ENCODE assay signal across 22 cellular contexts in genomic region chr14:81331229-81332026, GRCh38.
DNase-seq lines count a peak whose midpoint lies in the region; ATAC-seq, FAIRE-seq and TF ChIP-seq lines count a peak whose summit lies in the region.
"Had no signal": no experiment of that assay in that cellular context is flagged by ENCODE, and none has a peak within 500 bp of the region (broad histone marks: within the 10 kb centered on the region; RNA-seq: fewer than 3 reads in every experiment).

No MANE protein-coding gene starts in this region.

- H2AFZ ChIP-seq in astrocyte (ENCODE audit: low read depth, low read length): no peak overlapping the region
- H2AFZ ChIP-seq: PC-9 had no signal

- no peaks in the 10 kb centered on the region for H3K36me3 ChIP-seq in astrocyte (ENCODE audit: insufficient read depth, low read length)
- no peaks in the 10 kb centered on the region for H3K36me3 ChIP-seq in upper lobe of right lung
- H3K36me3 ChIP-seq in WERI-Rb-1: no peaks in the 10 kb centered on the region
- H3K36me3 ChIP-seq: left lung, ovary, uterus had no signal

- no peak for FAIRE-seq in astrocyte (lab: Jason Lieb, UNC)
- FAIRE-seq: colon, frontal cortex, K562 had no signal

- peak overlapping the region; percentile 36 for H3K27ac Mint-ChIP-seq in astrocyte (ENCODE audit: unreplicated experiment)
- H3K27ac Mint-ChIP-seq: activated CD4-positive, alpha-beta T cell treated with anti-CD3 and anti-CD28 coated beads for 36 hours had no signal

- peak; percentile 25 for DNase-seq in LNCaP clone FGC (ENCODE audit: low read depth)
- no peak for DNase-seq in astrocyte (ENCODE audit: low read depth)
- DNase-seq in foreskin melanocyte: peak; percentile 46
- DNase-seq in putamen (ENCODE audit: low spot score): peak; percentile 51
- DNase-seq in coronary artery (ENCODE audit: low spot score): no peak
- DNase-seq in hepatic stellate cell (ENCODE audit: low spot score): no peak
- no peak for DNase-seq in upper lobe of right lung
- no peak for DNase-seq in WERI-Rb-1
- DNase-seq: activated CD4-positive, alpha-beta T cell treated with anti-CD3 and anti-CD28 coated beads for 36 hours; activated CD8-positive, alpha-beta memory T cell treated with anti-CD3 and anti-CD28 coated beads, Interleukin-2, amount 50 U/mL, for 4 hours; activated gamma-delta T cell treated with Interleukin-2 at 50 U/mL for 16 hours; left lung; NCI-H774; ovary; PC-9; SK-N-SH; stimulated activated CD4-positive, alpha-beta T cell treated with anti-CD3 and anti-CD28 coated beads, Interleukin-2, amount 100 ng/mL, for 48 hours; T-helper 9 cell; uterus had no signal

- ATAC-seq in upper lobe of right lung: no peak
- ATAC-seq: activated CD4-positive, alpha-beta T cell treated with anti-CD3 and anti-CD28 coated beads for 36 hours; K562; left lung had no signal

- H3K4me3 ChIP-seq in LNCaP clone FGC (ENCODE audit: low read depth, low read length) (no peak overlapping the region), astrocyte (ENCODE audit: insufficient read depth, low read depth, low read length) (no peak overlapping the region), coronary artery (no peak overlapping the region), upper lobe of right lung (no peak overlapping the region), WERI-Rb-1 (ENCODE audit: low read depth, low read length) (no peak overlapping the region)
- H3K4me3 ChIP-seq: K562, left lung, ovary, PC-9, uterus had no signal

- H3K9ac ChIP-seq in astrocyte (ENCODE audit: low read length): no peak overlapping the region
- H3K9ac ChIP-seq: SK-N-SH had no signal

- peaks cover under 1% of the 10 kb centered on the region for H3K9me3 Mint-ChIP-seq in astrocyte (ENCODE audit: unreplicated experiment)

- TF ChIP-seq CTCF in LNCaP clone FGC (IDR thresholded peaks at IDR 0.05; ENCODE audit: control insufficient read depth, extremely low read depth, insufficient read depth) (no peak), astrocyte (IDR thresholded peaks at IDR 0.05; ENCODE audit: insufficient read depth, low read depth, low read length) (no peak), coronary artery (IDR thresholded peaks at IDR 0.05) (no peak), upper lobe of right lung (IDR thresholded peaks at IDR 0.05) (no peak), WERI-Rb-1 (IDR thresholded peaks at IDR 0.05; ENCODE audit: low read depth, low read length) (no peak)

- H3K79me2 ChIP-seq in astrocyte (ENCODE audit: insufficient read depth, low read length): no peaks in the 10 kb centered on the region

- H3K4me1 Mint-ChIP-seq in astrocyte (ENCODE audit: low read depth, unreplicated experiment): peaks cover 15% of the 10 kb centered on the region
- H3K4me1 Mint-ChIP-seq: activated CD4-positive, alpha-beta T cell treated with anti-CD3 and anti-CD28 coated beads for 36 hours had no signal

- H3K27me3 Mint-ChIP-seq in astrocyte (ENCODE audit: low read depth, unreplicated experiment): peaks cover under 1% of the 10 kb centered on the region
- H3K27me3 Mint-ChIP-seq: activated CD4-positive, alpha-beta T cell treated with anti-CD3 and anti-CD28 coated beads for 36 hours had no signal

- H3K4me2 ChIP-seq in astrocyte (ENCODE audit: low read length): no peak overlapping the region
- H3K4me2 ChIP-seq: PC-9, SK-N-SH had no signal

- no peaks in the 10 kb centered on the region for H3K4me1 ChIP-seq in astrocyte (ENCODE audit: insufficient read depth, low read length)
- H3K4me1 ChIP-seq in upper lobe of right lung: no peaks in the 10 kb centered on the region
- H3K4me1 ChIP-seq: uterus had no signal

- H3K36me3 Mint-ChIP-seq in astrocyte (ENCODE audit: low read depth, unreplicated experiment): peaks cover under 1% of the 10 kb centered on the region

- no peak overlapping the region for H3K27ac ChIP-seq in astrocyte (ENCODE audit: low read depth, low read length)
- no peak overlapping the region for H3K27ac ChIP-seq in coronary artery
- H3K27ac ChIP-seq in upper lobe of right lung: no peak overlapping the region
- H3K27ac ChIP-seq in WERI-Rb-1: no peak overlapping the region
- H3K27ac ChIP-seq: left lung, ovary, PC-9, uterus had no signal

- H3K9me3 ChIP-seq in astrocyte (ENCODE audit: insufficient read depth, low read depth, low read length): no peaks in the 10 kb centered on the region
- H3K9me3 ChIP-seq in upper lobe of right lung: no peaks in the 10 kb centered on the region
- no peaks in the 10 kb centered on the region for H3K9me3 ChIP-seq in WERI-Rb-1 (ENCODE audit: severe bottlenecking)
- H3K9me3 ChIP-seq: left lung, ovary, SK-N-SH, uterus had no signal

- H3K4me3 Mint-ChIP-seq in astrocyte (ENCODE audit: unreplicated experiment): no peak overlapping the region
- H3K4me3 Mint-ChIP-seq: activated CD4-positive, alpha-beta T cell treated with anti-CD3 and anti-CD28 coated beads for 36 hours had no signal

- intact Hi-C loops in upper lobe of right lung (cut with DNase I): no loop called here

- H3K27me3 ChIP-seq in astrocyte (ENCODE audit: insufficient read depth, low read length) (no peaks in the 10 kb centered on the region), upper lobe of right lung (no peaks in the 10 kb centered on the region), WERI-Rb-1 (ENCODE audit: insufficient read depth, low read depth, severe bottlenecking) (no peaks in the 10 kb centered on the region)
- H3K27me3 ChIP-seq: left lung, ovary, uterus had no signal

- H4K20me1 ChIP-seq in astrocyte (ENCODE audit: insufficient read depth, low read length): no peaks in the 10 kb centered on the region

Comparison
In these comparisons a context has a peak if more than half of its experiments do, and no peak if none do; other contexts are left out.
1. DNase-seq: peak in LNCaP clone FGC (single experiment), foreskin melanocyte (single experiment) and putamen (single experiment); none in astrocyte (single experiment), coronary artery (single experiment), hepatic stellate cell (single experiment), upper lobe of right lung (single experiment) and WERI-Rb-1 (single experiment).